In the genomic region with DNA sequence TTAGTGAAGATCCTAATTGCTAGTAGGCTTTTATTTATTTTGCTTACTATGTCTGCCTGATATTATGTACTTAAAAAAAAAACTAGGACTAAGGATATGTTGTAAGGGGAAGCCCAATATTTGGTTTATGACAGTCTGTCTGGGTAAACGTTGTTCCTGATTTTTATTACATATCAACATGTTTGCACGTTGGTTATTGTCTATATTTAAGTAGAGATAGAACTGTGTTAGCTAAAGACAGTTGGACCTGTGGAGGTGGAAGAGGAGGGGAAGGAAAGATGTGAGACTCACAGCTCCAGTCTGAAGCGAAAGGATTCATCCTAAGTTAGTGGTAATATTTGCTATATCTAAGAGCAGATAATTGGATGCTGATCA, we compare ENCODE assay signal across 15 cellular contexts.
DNase-seq lines count a peak whose midpoint lies in the region; ATAC-seq and TF ChIP-seq lines count a peak whose summit lies in the region.
"Had no signal": no experiment of that assay in that cellular context is flagged by ENCODE, and none has a peak within 500 bp of the region (broad histone marks: within the 10 kb centered on the region; RNA-seq: fewer than 3 reads in every experiment).

No MANE protein-coding gene starts in this region.

- H3K36me3 Mint-ChIP-seq in activated naive CD4-positive, alpha-beta T cell treated with anti-CD3 and anti-CD28 coated beads, Interleukin-2, amount 50 U/mL, for 24 hours = peaks cover 30% of the 10 kb centered on the region
- H3K36me3 Mint-ChIP-seq in immature natural killer cell = peaks cover 15 to 42% (median 26%) of the 10 kb centered on the region in 3 donors
- peaks cover 47% of the 10 kb centered on the region for H3K36me3 Mint-ChIP-seq in stimulated activated effector memory CD8-positive, alpha-beta T cell treated with anti-CD3 and anti-CD28 coated beads, Interleukin-12 subunit alpha, Interleukin-12 subunit beta, amount 100 ng/mL, for 72 hours

- peaks cover 63% of the 10 kb centered on the region for H3K4me1 Mint-ChIP-seq in activated naive CD4-positive, alpha-beta T cell treated with anti-CD3 and anti-CD28 coated beads, Interleukin-2, amount 50 U/mL, for 24 hours
- peaks cover 29 to 72% of the 10 kb centered on the region in 2 donors for H3K4me1 Mint-ChIP-seq in immature natural killer cell
- H3K4me1 Mint-ChIP-seq in stimulated activated effector memory CD8-positive, alpha-beta T cell treated with anti-CD3 and anti-CD28 coated beads, Interleukin-12 subunit alpha, Interleukin-12 subunit beta, amount 100 ng/mL, for 72 hours = peaks cover 17% of the 10 kb centered on the region

- H3K4me1 ChIP-seq in PC-3 (ENCODE audit: insufficient read depth, low read length) (peaks cover 24% of the 10 kb centered on the region), left lung (peaks cover 0 to 4% of the 10 kb centered on the region in 2 donors)

- H2AFZ ChIP-seq in PC-3 (ENCODE audit: low read length) = no peak overlapping the region
- H2AFZ ChIP-seq: GM23248 had no signal

- no peak overlapping the region for H3K9ac ChIP-seq in PC-3 (ENCODE audit: low read length)
- H3K9ac ChIP-seq: GM23248 had no signal

- DNase-seq in activated naive CD4-positive, alpha-beta T cell treated with anti-CD3 and anti-CD28 coated beads, Interleukin-2, amount 50 U/mL, for 16 hours = no peak
- peak; percentile 41 for DNase-seq in PC-3
- DNase-seq in immature natural killer cell = no peak
- no peak for DNase-seq in stimulated activated effector memory CD8-positive, alpha-beta T cell treated with anti-CD3 and anti-CD28 coated beads, Interleukin-12 subunit alpha, Interleukin-12 subunit beta, amount 100 ng/mL, for 72 hours (ENCODE audit: low spot score in 2 of 2)
- no peak for DNase-seq in left lung
- no peak for DNase-seq in LoVo (ENCODE audit: low spot score)
- DNase-seq: lower lobe of right lung; NCI-H1436 treated with DMSO at 0.1 percent for 48 hours; NCI-H345; stimulated activated naive CD4-positive, alpha-beta T cell; upper lobe of left lung had no signal

- no peaks in the 10 kb centered on the region for H4K20me1 ChIP-seq in PC-3 (ENCODE audit: low read length)

- H3F3A ChIP-seq in PC-3 (ENCODE audit: low read length, unreplicated experiment) = no peaks in the 10 kb centered on the region

- H3K27me3 ChIP-seq in PC-3 (ENCODE audit: low read length) (no peaks in the 10 kb centered on the region), left lung (no peaks in the 10 kb centered on the region)
- H3K27me3 ChIP-seq: cardiac muscle cell, upper lobe of left lung had no signal

- H3K9me3 ChIP-seq in PC-3 (ENCODE audit: low read length) (no peaks in the 10 kb centered on the region), left lung (no peaks in the 10 kb centered on the region)
- H3K9me3 ChIP-seq: lower lobe of right lung, upper lobe of left lung had no signal

- H3K27ac Mint-ChIP-seq in activated naive CD4-positive, alpha-beta T cell treated with anti-CD3 and anti-CD28 coated beads, Interleukin-2, amount 50 U/mL, for 24 hours = peak overlapping the region; percentile 56
- H3K27ac Mint-ChIP-seq in immature natural killer cell = peak overlapping the region in 5 of 6 donors; percentile 3 to 77 (median 67)
- peak overlapping the region; percentile 33 for H3K27ac Mint-ChIP-seq in stimulated activated effector memory CD8-positive, alpha-beta T cell treated with anti-CD3 and anti-CD28 coated beads, Interleukin-12 subunit alpha, Interleukin-12 subunit beta, amount 100 ng/mL, for 72 hours

- H3K4me3 Mint-ChIP-seq in activated naive CD4-positive, alpha-beta T cell treated with anti-CD3 and anti-CD28 coated beads, Interleukin-2, amount 50 U/mL, for 24 hours = peak overlapping the region; percentile 8
- no peak overlapping the region for H3K4me3 Mint-ChIP-seq in immature natural killer cell
- H3K4me3 Mint-ChIP-seq in stimulated activated effector memory CD8-positive, alpha-beta T cell treated with anti-CD3 and anti-CD28 coated beads, Interleukin-12 subunit alpha, Interleukin-12 subunit beta, amount 100 ng/mL, for 72 hours = no peak overlapping the region

- no peaks in the 10 kb centered on the region; the same call in 1 of the 2 replicates for H3K36me3 ChIP-seq in PC-3 (ENCODE audit: low read depth, low read length)
- H3K36me3 ChIP-seq in left lung = peaks cover 0 to 24% of the 10 kb centered on the region in 2 donors
- H3K36me3 ChIP-seq: cardiac muscle cell had no signal

- H3K4me3 ChIP-seq in PC-3 (ENCODE audit: low read length) = no peak overlapping the region
- no peak overlapping the region for H3K4me3 ChIP-seq in left lung
- H3K4me3 ChIP-seq: cardiac muscle cell, GM23248, lower lobe of right lung, upper lobe of left lung had no signal

- TF ChIP-seq CTCF in PC-3 (conservative IDR thresholded peaks at IDR 0.05; ENCODE audit: low read depth, low read length) (no peak), left lung (IDR thresholded peaks at IDR 0.05) (no peak)

- H3K27me3 Mint-ChIP-seq in activated naive CD4-positive, alpha-beta T cell treated with anti-CD3 and anti-CD28 coated beads, Interleukin-2, amount 50 U/mL, for 24 hours = no peaks in the 10 kb centered on the region
- no peaks in the 10 kb centered on the region for H3K27me3 Mint-ChIP-seq in immature natural killer cell (ENCODE audit: low read depth in 3 of 3)

- peak overlapping the region; percentile 53 for H3K27ac ChIP-seq in PC-3 (ENCODE audit: low read length)
- H3K27ac ChIP-seq in left lung = no peak overlapping the region
- H3K27ac ChIP-seq: cardiac muscle cell, GM23248, lower lobe of right lung, upper lobe of left lung had no signal

- POLR2A ChIA-PET in PC-3 (lab: Charles Lee; ENCODE audit: unreplicated experiment) = no interaction called here

- BruUV-seq in PC-3 (replicated peaks; lab: Mats Ljungman, UMichigan) = no TSS peak

- H3K4me2 ChIP-seq in PC-3 (ENCODE audit: low read length) = peak overlapping the region; percentile 36

- H3K9me2 ChIP-seq in PC-3 (replicated peaks; ENCODE audit: low read length) = no peaks in the 10 kb centered on the region

- H3K79me2 ChIP-seq in PC-3 (ENCODE audit: low read length) = no peaks in the 10 kb centered on the region

- H3K9me3 Mint-ChIP-seq in activated naive CD4-positive, alpha-beta T cell treated with anti-CD3 and anti-CD28 coated beads, Interleukin-2, amount 50 U/mL, for 24 hours = no peaks in the 10 kb centered on the region
- H3K9me3 Mint-ChIP-seq in immature natural killer cell = no peaks in the 10 kb centered on the region
- H3K9me3 Mint-ChIP-seq in stimulated activated effector memory CD8-positive, alpha-beta T cell treated with anti-CD3 and anti-CD28 coated beads, Interleukin-12 subunit alpha, Interleukin-12 subunit beta, amount 100 ng/mL, for 72 hours = peaks cover 7% of the 10 kb centered on the region

- intact Hi-C loops in PC-3 (cut with micrococcal nuclease) = loop anchor here (5.0 kb wide), 1 partner anchor 89 kb away; the partner anchor contains the start of gene TMEM131L
- intact Hi-C loops in left lung (cut with DNase I) = no loop called here

- ATAC-seq in PC-3 = peak; percentile 88
- no peak for ATAC-seq in stimulated activated effector memory CD8-positive, alpha-beta T cell treated with anti-CD3 and anti-CD28 coated beads, Interleukin-12 subunit alpha, Interleukin-12 subunit beta, amount 100 ng/mL, for 72 hours
- ATAC-seq in left lung = no peak
- ATAC-seq in HG02798 (IDR thresholded peaks at IDR 0.05; ENCODE audit: poor library complexity, unreplicated experiment) = no peak

- CTCF ChIA-PET in PC-3 (lab: Charles Lee) = no interaction called here
